Comparison of ENCODE assay signal across 8 cellular contexts in genomic region chr16:58426095-58426494, GRCh38. TPM values are rescaled to one million over a fixed set of nuclear protein-coding genes. Genes with fewer than 3 reads are reported as not detected.
DNase-seq lines count a peak whose midpoint lies in the region; ATAC-seq lines count a peak whose summit lies in the region.

No MANE protein-coding gene starts in this region.

- peak overlapping the region; percentile 72 for H3K4me3 Mint-ChIP-seq in activated naive CD8-positive, alpha-beta T cell treated with anti-CD3 and anti-CD28 coated beads, Interleukin-2, amount 10 ng/mL, durations not matched to agents 7 days and 5 days

- H3K27ac ChIP-seq in substantia nigra (ENCODE audit: low read depth, low read length, poor library complexity, severe bottlenecking), result no peak overlapping the region

- no peak overlapping the region for H3K27ac Mint-ChIP-seq in activated naive CD8-positive, alpha-beta T cell treated with anti-CD3 and anti-CD28 coated beads, Interleukin-2, amount 10 ng/mL, durations not matched to agents 7 days and 5 days

- peaks cover 17% of the 10 kb centered on the region for H3K4me1 Mint-ChIP-seq in activated naive CD8-positive, alpha-beta T cell treated with anti-CD3 and anti-CD28 coated beads, Interleukin-2, amount 10 ng/mL, durations not matched to agents 7 days and 5 days

- no peaks in the 10 kb centered on the region for H3K36me3 Mint-ChIP-seq in activated naive CD8-positive, alpha-beta T cell treated with anti-CD3 and anti-CD28 coated beads, Interleukin-2, amount 10 ng/mL, durations not matched to agents 7 days and 5 days

- DNase-seq in CD1c-positive myeloid dendritic cell (ENCODE audit: extremely low spot score), result peak; percentile 87
- DNase-seq in HT1080 (ENCODE audit: low read depth), result peak; percentile 32
- peak; percentile 50 for DNase-seq in activated naive CD8-positive, alpha-beta T cell treated with anti-CD3 and anti-CD28 coated beads, Interleukin-2, amount 10 ng/mL, durations not matched to agents 7 days and 5 days
- DNase-seq in substantia nigra (lab: John Stamatoyannopoulos, UW), result peak in 33 of 49 donors; percentile 3 to 67 (median 29)
- DNase-seq in HCEC 1CT, result no peak
- DNase-seq in activated effector memory CD4-positive, alpha-beta T cell treated with Interleukin-2 at 50 U/mL for 16 hours, result no peak
- DNase-seq in foreskin melanocyte, result no peak

- peaks cover 54% of the 10 kb centered on the region for H3K27me3 Mint-ChIP-seq in activated naive CD8-positive, alpha-beta T cell treated with anti-CD3 and anti-CD28 coated beads, Interleukin-2, amount 10 ng/mL, durations not matched to agents 7 days and 5 days

- peak; percentile 89 for ATAC-seq in GM19463 (IDR thresholded peaks at IDR 0.05; ENCODE audit: unreplicated experiment)
- peak; percentile 86 for ATAC-seq in activated naive CD8-positive, alpha-beta T cell treated with anti-CD3 and anti-CD28 coated beads, Interleukin-2, amount 10 ng/mL, durations not matched to agents 7 days and 5 days (ENCODE audit: low read depth)

- no peaks in the 10 kb centered on the region for H3K9me3 Mint-ChIP-seq in activated naive CD8-positive, alpha-beta T cell treated with anti-CD3 and anti-CD28 coated beads, Interleukin-2, amount 10 ng/mL, durations not matched to agents 7 days and 5 days

- POLR2A ChIA-PET in activated naive CD8-positive, alpha-beta T cell treated with anti-CD3 and anti-CD28 coated beads, Interleukin-2, amount 10 ng/mL, durations not matched to agents 7 days and 5 days (lab: Charles Lee), result interaction anchor here (0.7 to 1.5 kb wide), 2 partner anchors 34 to 1818 kb away, joined by 4 to 5 read pairs; partner anchors contain the start of gene GINS3

RNA-seq across cellular contexts. Expression of gene GINS3, which starts 33.8 kb away (rescaled TPM):
- total RNA-seq in HT1080 (2014; rRNA removed; shearing (Covaris generic)), result 22.9 and 24.0 TPM in 2 replicates
- 11.9 and 12.4 TPM in 2 replicates for polyA plus RNA-seq in HT1080 (2015; cell fraction: cytosol; rRNA removed)
- 13.0 and 13.6 TPM in 2 replicates for polyA plus RNA-seq in HT1080 (2015; cell fraction: nucleus; rRNA removed)
- total RNA-seq in activated naive CD8-positive, alpha-beta T cell treated with anti-CD3 and anti-CD28 coated beads, Interleukin-2, amount 10 ng/mL, durations not matched to agents 7 days and 5 days, result 10 to 100 TPM; 10.2 to 11.1 TPM

Comparison
In these comparisons a context has a peak if more than half of its experiments do, and no peak if none do; other contexts are left out.
1. DNase-seq: peak in CD1c-positive myeloid dendritic cell (single experiment), HT1080 (single experiment), activated naive CD8-positive, alpha-beta T cell treated with anti-CD3 and anti-CD28 coated beads, Interleukin-2, amount 10 ng/mL, durations not matched to agents 7 days and 5 days (single experiment) and substantia nigra (33 of 49); none in HCEC 1CT (single experiment), activated effector memory CD4-positive, alpha-beta T cell treated with Interleukin-2 at 50 U/mL for 16 hours (single experiment) and foreskin melanocyte (single experiment).